ENCODE assay signal across 9 cellular contexts in genomic region chr14:94598816-94599655, GRCh38. TPM values are rescaled to one million over a fixed set of nuclear protein-coding genes. Genes with fewer than 3 reads are reported as not detected.
DNase-seq lines count a peak whose midpoint lies in the region; ATAC-seq and TF ChIP-seq lines count a peak whose summit lies in the region.
"Had no signal": no experiment of that assay in that cellular context is flagged by ENCODE, and none has a peak within 500 bp of the region (broad histone marks: within the 10 kb centered on the region; RNA-seq: fewer than 3 reads in every experiment).

No MANE protein-coding gene starts in this region.

- H3K36me3 ChIP-seq in HCT116 (ENCODE audit: control insufficient read depth in 1 of 2, insufficient read depth in 2 of 2, low read length in 2 of 2) = no peaks in the 10 kb centered on the region
- no peaks in the 10 kb centered on the region for H3K36me3 ChIP-seq in skeletal muscle satellite cell (ENCODE audit: insufficient read depth, low read length)

- peaks cover 9% of the 10 kb centered on the region for H3K27me3 Mint-ChIP-seq in glutamatergic neuron (ENCODE audit: unreplicated experiment)

- H3K4me2 ChIP-seq in HCT116 (ENCODE audit: low read length) (peak overlapping the region; percentile 68), skeletal muscle satellite cell (ENCODE audit: low read length) (peak overlapping the region; percentile 64)

- CTCF ChIA-PET in HCT116 (lab: Charles Lee) = interaction anchor here (0.6 to 2.1 kb wide), 6 partner anchors 12 to 380 kb away, joined by 3 to 7 read pairs (median 4); partner anchors contain the start of gene SERPINA3

- H3K9me2 ChIP-seq in HCT116 (ENCODE audit: insufficient read depth) = no peaks in the 10 kb centered on the region

- RAD21 ChIA-PET in HCT116 (lab: Charles Lee; ENCODE audit: low non-redundant PET in 1 of 2, low total read pairs in 2 of 2, uncharacterized antibody in 2 of 2, unreplicated experiment in 2 of 2) = no interaction called here

- H3K9me3 Mint-ChIP-seq in activated naive CD4-positive, alpha-beta T cell treated with anti-CD3 and anti-CD28 coated beads, Interleukin-2, amount 50 U/mL, for 72 hours = no peaks in the 10 kb centered on the region
- peaks cover 2% of the 10 kb centered on the region for H3K9me3 Mint-ChIP-seq in glutamatergic neuron (ENCODE audit: unreplicated experiment)

- no TSS peak for BruUV-seq in HCT116 (replicated peaks; lab: Mats Ljungman, UMichigan)

- H3K36me3 Mint-ChIP-seq in activated naive CD4-positive, alpha-beta T cell treated with anti-CD3 and anti-CD28 coated beads, Interleukin-2, amount 50 U/mL, for 72 hours = no peaks in the 10 kb centered on the region
- H3K36me3 Mint-ChIP-seq in glutamatergic neuron (ENCODE audit: unreplicated experiment) = no peaks in the 10 kb centered on the region
- H3K36me3 Mint-ChIP-seq: naive thymus-derived CD8-positive, alpha-beta T cell had no signal

- H3K27me3 ChIP-seq in HCT116 (ENCODE audit: insufficient read depth, low read length) (no peaks in the 10 kb centered on the region), skeletal muscle satellite cell (ENCODE audit: control insufficient read depth, insufficient read depth, low read length) (no peaks in the 10 kb centered on the region)

- H2AFZ ChIP-seq in HCT116 (ENCODE audit: low read depth, low read length, poor library complexity, severe bottlenecking) = peak overlapping the region; percentile 37

- H3K79me2 ChIP-seq in HCT116 (ENCODE audit: insufficient read depth, low read length) = no peaks in the 10 kb centered on the region

- peak overlapping the region in 1 of 2 donors; percentile 52 for H3K27ac Mint-ChIP-seq in activated naive CD4-positive, alpha-beta T cell treated with anti-CD3 and anti-CD28 coated beads, Interleukin-2, amount 50 U/mL, for 72 hours
- H3K27ac Mint-ChIP-seq in glutamatergic neuron (ENCODE audit: unreplicated experiment) = no peak overlapping the region
- H3K27ac Mint-ChIP-seq: naive thymus-derived CD8-positive, alpha-beta T cell had no signal

- TF ChIP-seq CTCF in HCT116 (IDR thresholded peaks at IDR 0.05 in 2 of 3, conservative IDR thresholded peaks at IDR 0.05 in 1 of 3; ENCODE audit: borderline replicate concordance in 1 of 3, insufficient read depth in 1 of 3, low read depth in 2 of 3, low read length in 2 of 3) (peak in 2 of 3 experiments; percentile 38 to 45; a peak in 3 of 6 replicates), glutamatergic neuron (IDR thresholded peaks at IDR 0.05; ENCODE audit: partially characterized antibody, unreplicated experiment) (no peak)

- no peak overlapping the region for H3K4me3 Mint-ChIP-seq in glutamatergic neuron (ENCODE audit: unreplicated experiment)
- H3K4me3 Mint-ChIP-seq: naive thymus-derived CD8-positive, alpha-beta T cell had no signal

- POLR2A ChIA-PET in HCT116 (lab: Charles Lee) = interaction anchor here (1.0 to 3.3 kb wide), 10 partner anchors 9 to 113 kb away, joined by 3 to 32 read pairs (median 4); partner anchors contain the start of genes SERPINA3, SERPINA4 and SERPINA5

- no peaks in the 10 kb centered on the region for H3K9me3 ChIP-seq in HCT116 (ENCODE audit: control insufficient read depth in 1 of 2, insufficient read depth in 1 of 2, low read depth in 1 of 2, low read length in 2 of 2)
- no peaks in the 10 kb centered on the region for H3K9me3 ChIP-seq in skeletal muscle satellite cell (replicated peaks; ENCODE audit: low read length)

- H3K4me1 ChIP-seq in HCT116 (ENCODE audit: control insufficient read depth in 1 of 2, insufficient read depth in 2 of 2, low read length in 2 of 2) = peaks cover 36 to 55% of the 10 kb centered on the region in 2 experiments
- H3K4me1 ChIP-seq in skeletal muscle satellite cell (ENCODE audit: control insufficient read depth, insufficient read depth, low read length) = peaks cover 41% of the 10 kb centered on the region

- ATAC-seq in HCT116 (peak; percentile 85), HG02973 (IDR thresholded peaks at IDR 0.05; ENCODE audit: unreplicated experiment) (no peak)
- no peak for ATAC-seq in activated naive CD4-positive, alpha-beta T cell treated with anti-CD3 and anti-CD28 coated beads, Interleukin-2, amount 50 U/mL, for 72 hours
- ATAC-seq: naive thymus-derived CD8-positive, alpha-beta T cell had no signal

- H4K20me1 ChIP-seq in HCT116 (ENCODE audit: insufficient read depth) = no peaks in the 10 kb centered on the region

- H3K9ac ChIP-seq in HCT116 (ENCODE audit: low read length) (peak overlapping the region; percentile 49), skeletal muscle satellite cell (ENCODE audit: low read depth, low read length) (peak overlapping the region; percentile 60)

- H3K4me3 ChIP-seq in HCT116 (replicated peaks in 1 of 2; ENCODE audit: low read depth in 1 of 2, low read length in 2 of 2) = peak overlapping the region; percentile 23 to 28
- peak overlapping the region; percentile 27 for H3K4me3 ChIP-seq in skeletal muscle satellite cell (ENCODE audit: low read length)

- no peak for TF ChIP-seq RAD21 in HCT116 (IDR thresholded peaks at IDR 0.05; ENCODE audit: low read depth)

- no peak for TF ChIP-seq POLR2A in HCT116 (IDR thresholded peaks at IDR 0.05; ENCODE audit: borderline replicate concordance, extremely low read depth, insufficient read depth, insufficient read length)

- intact Hi-C loops in HCT116 (cut with micrococcal nuclease) = no loop called here

- DNase-seq in HCT116 (ENCODE audit: low read depth, low spot score) (peak; percentile 96), hippocampal formation (lab: John Stamatoyannopoulos, UW) (peak; percentile 53 to 81), glutamatergic neuron (no peak), ecto neural progenitor cell (ENCODE audit: low spot score) (no peak)
- no peak for DNase-seq in activated naive CD4-positive, alpha-beta T cell treated with anti-CD3 and anti-CD28 coated beads, Interleukin-2, amount 50 U/mL, for 72 hours (ENCODE audit: low spot score in 2 of 2)

- H3K27ac ChIP-seq in HCT116 (ENCODE audit: low read depth, low read length) (peak overlapping the region; percentile 68), angular gyrus (ENCODE audit: low read depth, low read length) (peak overlapping the region; percentile 67)

- no peaks in the 10 kb centered on the region for H3K4me1 Mint-ChIP-seq in glutamatergic neuron (ENCODE audit: low read depth, unreplicated experiment)

TF ChIP-seq in HCT116, 20 proteins besides CTCF, POLR2A, EP300 and RAD21:
- no peak for TF ChIP-seq EZH2phosphoT487 (IDR thresholded peaks at IDR 0.05; ENCODE audit: borderline replicate concordance)
- no peak for TF ChIP-seq YY1 (IDR thresholded peaks at IDR 0.05; ENCODE audit: extremely low read depth, insufficient replicate concordance, low read depth, low read length)
- TF ChIP-seq JUND (IDR thresholded peaks at IDR 0.05) = no peak
- TF ChIP-seq SIN3A (IDR thresholded peaks at IDR 0.05; ENCODE audit: low read depth) = no peak
- peak; percentile 78 for TF ChIP-seq POLR2AphosphoS5 (IDR thresholded peaks at IDR 0.05; ENCODE audit: low read depth, low read length)
- TF ChIP-seq MAX (IDR thresholded peaks at IDR 0.05) = no peak
- peak; percentile 77 for TF ChIP-seq TCF7L2 (IDR thresholded peaks at IDR 0.05; ENCODE audit: borderline replicate concordance, extremely low read depth, insufficient read depth, insufficient read length)

RNA-seq across cellular contexts. Expression of gene SERPINA3, which starts 13.2 kb away (rescaled TPM):
- 4.3 TPM for total RNA-seq in HCT116 (2021; ENCODE audit: unreplicated experiment)
- polyA plus RNA-seq in HCT116 (2012) = 4.0 TPM in 2 replicates
- 3.0 and 12.9 TPM in 2 replicates for total RNA-seq in skeletal muscle satellite cell (2012; rRNA removed)
- not detected for total RNA-seq in activated naive CD4-positive, alpha-beta T cell treated with anti-CD3 and anti-CD28 coated beads, Interleukin-2, amount 50 U/mL, for 72 hours
- total RNA-seq in glutamatergic neuron (ENCODE audit: unreplicated experiment) = not detected
- total RNA-seq: naive thymus-derived CD8-positive, alpha-beta T cell had no signal
- polyA plus RNA-seq: naive thymus-derived CD8-positive, alpha-beta T cell had no signal

RNA-seq across cellular contexts. Expression of gene SERPINA5, which starts 17.8 kb away (rescaled TPM):
- total RNA-seq in HCT116 (2021; ENCODE audit: unreplicated experiment) = 3.0 TPM
- 5.5 and 7.1 TPM in 2 replicates for polyA plus RNA-seq in HCT116 (2012)
- total RNA-seq in skeletal muscle satellite cell (2012; rRNA removed) = 0.66 and 0.76 TPM in 2 replicates
- not detected for total RNA-seq in activated naive CD4-positive, alpha-beta T cell treated with anti-CD3 and anti-CD28 coated beads, Interleukin-2, amount 50 U/mL, for 72 hours
- total RNA-seq in glutamatergic neuron (ENCODE audit: unreplicated experiment) = not detected
- total RNA-seq: naive thymus-derived CD8-positive, alpha-beta T cell had no signal
- polyA plus RNA-seq: naive thymus-derived CD8-positive, alpha-beta T cell had no signal

RNA-seq across cellular contexts. Expression of gene SERPINA4, which starts 37.8 kb away (rescaled TPM):
- total RNA-seq in HCT116 (2021; ENCODE audit: unreplicated experiment) (0.17 TPM), glutamatergic neuron (ENCODE audit: unreplicated experiment) (not detected)
- polyA plus RNA-seq in HCT116 (2012) = 0.04 TPM in 1 of 2 replicates, not detected in the other
- not detected in 2 replicates for total RNA-seq in skeletal muscle satellite cell (2012; rRNA removed)
- total RNA-seq in activated naive CD4-positive, alpha-beta T cell treated with anti-CD3 and anti-CD28 coated beads, Interleukin-2, amount 50 U/mL, for 72 hours = not detected
- total RNA-seq: naive thymus-derived CD8-positive, alpha-beta T cell had no signal
- polyA plus RNA-seq: naive thymus-derived CD8-positive, alpha-beta T cell had no signal

Comparison
In these comparisons a context has a peak if more than half of its experiments do, and no peak if none do; other contexts are left out.
1. DNase-seq: peak in HCT116 (single experiment) and hippocampal formation (2 of 2); none in activated naive CD4-positive, alpha-beta T cell treated with anti-CD3 and anti-CD28 coated beads, Interleukin-2, amount 50 U/mL, for 72 hours (0 of 2), glutamatergic neuron (single experiment) and ecto neural progenitor cell (single experiment).